6 cellular contexts compared by ENCODE assay signal in the genomic region with DNA sequence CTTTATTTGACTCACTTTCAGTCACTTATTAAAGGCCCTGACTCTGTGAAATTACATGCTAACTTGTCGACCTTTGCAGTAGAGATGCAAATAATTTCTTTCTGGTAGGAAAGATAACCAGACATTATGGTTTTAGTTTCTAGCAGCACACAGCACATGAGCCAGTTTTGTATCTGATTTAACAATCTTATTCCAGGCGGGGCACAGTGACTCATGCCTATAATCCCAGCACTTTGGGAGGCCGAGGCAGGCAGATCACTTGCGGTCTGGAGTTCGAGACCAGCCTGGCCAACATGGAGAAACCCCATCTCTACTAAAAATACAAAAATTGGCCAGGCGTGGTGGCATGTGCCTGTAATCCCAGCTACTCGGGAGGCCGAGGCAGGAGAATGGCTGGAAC. TPM values are rescaled to one million over a fixed set of nuclear protein-coding genes. Genes with fewer than 3 reads are reported as not detected.
"Had no signal": no experiment of that assay in that cellular context is flagged by ENCODE, and none has a peak within 500 bp of the region (broad histone marks: within the 10 kb centered on the region; RNA-seq: fewer than 3 reads in every experiment).

No MANE protein-coding gene starts in this region.

RNA-seq across cellular contexts. Expression of a gene that starts 27.3 kb away (rescaled TPM):
- total RNA-seq: PC-9, SK-MEL-5, T-cell had no signal

RNA-seq across cellular contexts. Expression of a gene that starts 47.9 kb away (rescaled TPM):
- total RNA-seq: LHCN-M2, PC-9, Right ventricle myocardium inferior, RPMI7951, T-cell had no signal
